ENCODE assay signal across 1 cellular context in genomic region chr17:81484195-81484979, GRCh38.
TF ChIP-seq lines count a peak whose summit lies in the region.

No MANE protein-coding gene starts in this region.

TF ChIP-seq in HEK293, 187 proteins besides CTCF, POLR2A, EP300 and RAD21 (continued from another document and continues in another):
- TF ChIP-seq ZNF280D (tag by site-specific recombination; IDR thresholded peaks at IDR 0.05) (no peak), ZNF530 (tag by site-specific recombination; IDR thresholded peaks at IDR 0.05; ENCODE audit: low read depth) (no peak), GLI4 (tag by site-specific recombination; IDR thresholded peaks at IDR 0.05) (0 out of 2 replicates have a peak, but pooled peaks have one; percentile 33), ZNF174 (tag by site-specific recombination; IDR thresholded peaks at IDR 0.05) (no peak), ZNF2 (tag by site-specific recombination; IDR thresholded peaks at IDR 0.05) (0 out of 2 replicates have a peak, but pooled peaks have one; percentile 40), ZNF302 (tag by site-specific recombination; IDR thresholded peaks at IDR 0.05; ENCODE audit: low read depth) (no peak), PRDM1 (tag by site-specific recombination; IDR thresholded peaks at IDR 0.05) (no peak), FEZF1 (tag by site-specific recombination; IDR thresholded peaks at IDR 0.05) (no peak), ZNF518A (tag by site-specific recombination; conservative IDR thresholded peaks at IDR 0.05; ENCODE audit: low read depth) (no peak), OSR2 (tag by site-specific recombination; IDR thresholded peaks at IDR 0.05) (no peak), ZBTB44 (tag by site-specific recombination; IDR thresholded peaks at IDR 0.05) (peak; percentile 74; the same call in 1 of the 2 replicates), KLF1 (tag by site-specific recombination; IDR thresholded peaks at IDR 0.05) (0 out of 2 replicates have a peak, but pooled peaks have one; percentile 16), ZNF146 (tag by site-specific recombination; IDR thresholded peaks at IDR 0.05) (no peak), SCRT1 (tag by site-specific recombination; IDR thresholded peaks at IDR 0.05; ENCODE audit: borderline replicate concordance) (no peak), KLF9 (tag by site-specific recombination; IDR thresholded peaks at IDR 0.05; ENCODE audit: low read depth) (peak; percentile 90), ZBTB8A (tag by site-specific recombination; IDR thresholded peaks at IDR 0.05) (peak; percentile 88), ZNF791 (tag by site-specific recombination; IDR thresholded peaks at IDR 0.05) (no peak), ZNF37A (tag by site-specific recombination; IDR thresholded peaks at IDR 0.05) (no peak), HIC1 (tag by site-specific recombination; IDR thresholded peaks at IDR 0.05) (no peak), ZNF529 (tag by site-specific recombination; IDR thresholded peaks at IDR 0.05; ENCODE audit: insufficient replicate concordance) (no peak), ZNF660 (tag by site-specific recombination; IDR thresholded peaks at IDR 0.05) (peak; percentile 97), TSHZ1 (tag by site-specific recombination; IDR thresholded peaks at IDR 0.05; ENCODE audit: borderline replicate concordance) (no peak), ZNF112 (tag by site-specific recombination; IDR thresholded peaks at IDR 0.05) (no peak), RBAK (tag by site-specific recombination; IDR thresholded peaks at IDR 0.05) (no peak), HOXA7 (CRISPR knock-in tag; IDR thresholded peaks at IDR 0.05; ENCODE audit: borderline replicate concordance) (no peak), ZNF391 (tag by site-specific recombination; IDR thresholded peaks at IDR 0.05; ENCODE audit: borderline replicate concordance, low read depth) (no peak; the same call in 1 of the 2 replicates), GLIS2 (tag by site-specific recombination; IDR thresholded peaks at IDR 0.05) (peak; percentile 80; the same call in 1 of the 2 replicates), ZNF140 (tag by site-specific recombination; IDR thresholded peaks at IDR 0.05) (no peak), ZNF335 (tag by site-specific recombination; conservative IDR thresholded peaks at IDR 0.05) (peak; percentile 86), ZNF423 (tag by site-specific recombination; IDR thresholded peaks at IDR 0.05) (no peak), ZNF132 (tag by site-specific recombination; IDR thresholded peaks at IDR 0.05; ENCODE audit: borderline replicate concordance) (no peak), ZSCAN5A (tag by site-specific recombination; IDR thresholded peaks at IDR 0.05) (0 out of 2 replicates have a peak, but pooled peaks have one; percentile 18), ZNF274 (IDR thresholded peaks at IDR 0.05; ENCODE audit: low read length) (no peak), ZNF274 (tag by site-specific recombination; IDR thresholded peaks at IDR 0.05; ENCODE audit: borderline replicate concordance) (no peak), ZNF677 (tag by site-specific recombination; IDR thresholded peaks at IDR 0.05) (peak; percentile 53), ZNF366 (tag by site-specific recombination; conservative IDR thresholded peaks at IDR 0.05) (no peak), ZSCAN4 (tag by site-specific recombination; IDR thresholded peaks at IDR 0.05) (0 out of 2 replicates have a peak, but pooled peaks have one; percentile 12), PRDM4 (tag by site-specific recombination; IDR thresholded peaks at IDR 0.05) (0 out of 2 replicates have a peak, but pooled peaks have one; percentile 8), ZBTB48 (tag by site-specific recombination; IDR thresholded peaks at IDR 0.05) (no peak), ZNF843 (tag by site-specific recombination; IDR thresholded peaks at IDR 0.05) (no peak; the same call in none of the 2 replicates), ZNF561 (tag by site-specific recombination; IDR thresholded peaks at IDR 0.05; ENCODE audit: borderline replicate concordance) (peak; percentile 94)
